ENCODE assay signal across 8 cellular contexts in the genomic region with DNA sequence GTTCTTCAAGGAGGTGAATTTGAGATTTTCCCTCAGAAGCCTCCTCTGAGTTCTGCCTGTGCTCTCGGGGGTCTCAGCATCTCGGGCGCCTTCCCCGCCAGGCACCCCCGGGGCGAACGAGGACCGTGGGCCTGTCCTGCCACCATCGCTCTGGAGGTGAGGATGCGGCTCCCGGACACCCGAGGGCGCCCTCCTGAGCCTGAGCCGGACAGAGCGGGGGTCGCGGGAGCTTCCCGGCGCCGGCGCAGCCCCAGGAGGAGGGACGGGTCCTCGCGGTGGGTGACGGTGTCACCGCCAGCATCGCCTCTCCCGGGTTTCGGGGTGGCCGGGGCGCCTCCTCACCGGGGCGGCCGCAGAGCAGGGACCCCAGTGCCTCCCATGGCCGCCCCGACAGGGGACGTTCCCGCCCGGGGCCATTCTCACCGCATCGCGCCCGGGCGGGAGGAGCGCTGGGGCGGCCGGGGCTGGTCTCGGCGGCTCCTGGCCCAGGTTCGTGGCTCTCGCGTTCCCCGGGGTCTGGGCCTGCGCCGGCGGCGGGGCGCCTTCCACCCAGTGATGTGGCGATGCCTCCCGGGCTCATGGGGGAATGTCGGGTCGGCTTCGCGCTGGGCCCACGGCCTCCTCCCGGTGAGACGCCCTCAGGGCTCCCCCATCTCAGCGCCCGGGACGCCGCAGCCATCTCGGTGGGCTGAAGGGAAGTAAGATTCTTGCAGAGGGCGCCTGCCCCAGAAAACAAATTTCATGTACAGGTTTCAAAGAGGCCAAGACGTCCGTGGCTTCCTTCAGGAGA.
A peak's percentile ranks its signal among the peaks of the same experiment; 100 is the strongest.
DNase-seq lines count a peak whose midpoint lies in the region; ATAC-seq and TF ChIP-seq lines count a peak whose summit lies in the region.

No MANE protein-coding gene starts in this region.

- peak overlapping the region; percentile 30 for H3K4me3 ChIP-seq in cardiac muscle cell
- H3K4me3 ChIP-seq in osteoblast (ENCODE audit: insufficient read depth, low read length): no peak overlapping the region

- no peaks in the 10 kb centered on the region for H3K4me1 ChIP-seq in cardiac muscle cell (ENCODE audit: low read depth)
- no peaks in the 10 kb centered on the region for H3K4me1 ChIP-seq in osteoblast (ENCODE audit: insufficient read depth, low read length)

- H2AFZ ChIP-seq in osteoblast (ENCODE audit: low read length): no peak overlapping the region

- TF ChIP-seq CTCF in cardiac muscle cell (IDR thresholded peaks at IDR 0.05; ENCODE audit: low read depth, low read length) (peak; percentile 62), osteoblast (IDR thresholded peaks at IDR 0.05; ENCODE audit: extremely low read depth, low read depth, low read length) (no peak)

- H3K27me3 ChIP-seq in cardiac muscle cell (peaks cover 10% of the 10 kb centered on the region), osteoblast (ENCODE audit: insufficient read depth, low read length) (no peaks in the 10 kb centered on the region)

- H3K9me3 ChIP-seq in cardiac muscle cell (ENCODE audit: low read depth) (no peaks in the 10 kb centered on the region), osteoblast (ENCODE audit: low read depth, low read length) (no peaks in the 10 kb centered on the region)

- ATAC-seq in GM21367 (IDR thresholded peaks at IDR 0.05; ENCODE audit: unreplicated experiment): no peak
- ATAC-seq in HG03139 (IDR thresholded peaks at IDR 0.05; ENCODE audit: unreplicated experiment): no peak

- no peaks in the 10 kb centered on the region for H4K20me1 ChIP-seq in osteoblast (ENCODE audit: insufficient read depth, low read length)

- H3K79me2 ChIP-seq in osteoblast (ENCODE audit: insufficient read depth, low read length): no peaks in the 10 kb centered on the region

- DNase-seq in stimulated activated CD4-positive, alpha-beta T cell treated with anti-CD3 and anti-CD28 coated beads, Interleukin-12 subunit alpha, Interleukin-12 subunit beta, amount 100 ng/mL, for 4 hours: peak; percentile 18
- DNase-seq in stimulated activated CD4-positive, alpha-beta T cell treated with anti-CD3 and anti-CD28 coated beads, Interleukin-1b, Interleukin-23, amount 100 ng/mL, for 48 hours: no peak
- DNase-seq in cardiac muscle cell (ENCODE audit: low read depth in 1 of 2, low spot score in 1 of 2) (peak; percentile 26 to 60), osteoblast (ENCODE audit: insufficient read length, low spot score, missing footprints) (peak; percentile 87), DMS79 (lab: John Stamatoyannopoulos, UW) (no peak), NCI-H2081 (lab: John Stamatoyannopoulos, UW) (no peak)

- no peak overlapping the region for H3K4me2 ChIP-seq in osteoblast (ENCODE audit: insufficient read depth, low read length)

- H3K27ac ChIP-seq in cardiac muscle cell (no peak overlapping the region), osteoblast (ENCODE audit: low read depth, low read length) (no peak overlapping the region)

- H3K36me3 ChIP-seq in cardiac muscle cell (no peaks in the 10 kb centered on the region), osteoblast (ENCODE audit: insufficient read depth, low read length) (no peaks in the 10 kb centered on the region)

Comparison
In these comparisons a context has a peak if more than half of its experiments do, and no peak if none do; other contexts are left out.
1. DNase-seq: peak in stimulated activated CD4-positive, alpha-beta T cell treated with anti-CD3 and anti-CD28 coated beads, Interleukin-12 subunit alpha, Interleukin-12 subunit beta, amount 100 ng/mL, for 4 hours (single experiment), cardiac muscle cell (2 of 2) and osteoblast (single experiment); none in stimulated activated CD4-positive, alpha-beta T cell treated with anti-CD3 and anti-CD28 coated beads, Interleukin-1b, Interleukin-23, amount 100 ng/mL, for 48 hours (single experiment), DMS79 (single experiment) and NCI-H2081 (0 of 2).